In genomic region chr4:7802093-7802726, GRCh38 we compare ENCODE assay signal across 8 cellular contexts.
A peak's percentile ranks its signal among the peaks of the same experiment; 100 is the strongest.
DNase-seq lines count a peak whose midpoint lies in the region; ATAC-seq, FAIRE-seq and TF ChIP-seq lines count a peak whose summit lies in the region.

No MANE protein-coding gene starts in this region.

- TF ChIP-seq CTCF in A549 (IDR thresholded peaks at IDR 0.05) (peak; percentile 65), activated B cell treated with CpG ODN at 0.5 μM for 24 hours (IDR thresholded peaks at IDR 0.05) (no peak), breast epithelium (IDR thresholded peaks at IDR 0.05) (peak; percentile 43 to 89 (median 85)), keratinocyte (optimal IDR thresholded peaks at IDR 0.05 in 1 of 3, IDR thresholded peaks at IDR 0.05 in 1 of 3, conservative IDR thresholded peaks at IDR 0.05 in 1 of 3; ENCODE audit: extremely low read depth in 1 of 3, insufficient read depth in 2 of 3, low read length in 3 of 3) (peak; percentile 81 to 96 (median 92))

- WGBS in A549 (ENCODE audit: missing lambda C conversion rate) = 25% methylated on average over 6 of the region's 6 CpGs

- H3K4me1 ChIP-seq in A549 = peaks cover 45% of the 10 kb centered on the region
- peaks cover 0 to 22% of the 10 kb centered on the region in 2 donors for H3K4me1 ChIP-seq in breast epithelium
- peaks cover 5% of the 10 kb centered on the region for H3K4me1 ChIP-seq in keratinocyte (ENCODE audit: control insufficient read depth, extremely low read depth, insufficient read depth, low read length)

- no peaks in the 10 kb centered on the region for H3K4me1 Mint-ChIP-seq in activated B cell treated with CpG ODN at 0.5 μM for 24 hours

- no peaks in the 10 kb centered on the region for H3K9me3 ChIP-seq in A549
- no peaks in the 10 kb centered on the region for H3K9me3 ChIP-seq in breast epithelium
- H3K9me3 ChIP-seq in keratinocyte (ENCODE audit: control insufficient read depth, low read depth, low read length) = peaks cover under 1% of the 10 kb centered on the region

- H3K36me3 Mint-ChIP-seq in activated B cell treated with CpG ODN at 0.5 μM for 24 hours (ENCODE audit: low read depth) = no peaks in the 10 kb centered on the region

- POLR2A ChIA-PET in A549 (lab: Yijun Ruan, JAX) (no interaction called here), activated B cell treated with CpG ODN at 0.5 μM for 24 hours (lab: Charles Lee) (no interaction called here)

- dilution Hi-C loops in keratinocyte (cut with MboI; ENCODE audit: extremely low pct_ligation_motif_present, low sequenced_read_pairs) = no loop called here

- ATAC-seq in A549 (peak; percentile 25 to 54; a peak in 3 of 6 replicates), GM18498 (IDR thresholded peaks at IDR 0.05; ENCODE audit: unreplicated experiment) (peak; percentile 95), HG02973 (IDR thresholded peaks at IDR 0.05; ENCODE audit: unreplicated experiment) (peak; percentile 79), activated B cell treated with CpG ODN at 0.5 μM for 24 hours (ENCODE audit: low read depth) (peak; percentile 85)

- H3K27ac Mint-ChIP-seq in activated B cell treated with CpG ODN at 0.5 μM for 24 hours = no peak overlapping the region

- H3K27ac ChIP-seq in A549 (peak overlapping the region; percentile 60 to 91; a peak in 5 of 6 replicates), breast epithelium (no peak overlapping the region), keratinocyte (ENCODE audit: control insufficient read depth, insufficient read depth, low read length) (no peak overlapping the region)

- DNase-seq in A549 (ENCODE audit: low read depth in 1 of 2, low spot score in 1 of 2) (peak; percentile 64 to 77), NCI-H2107 treated with DMSO at 0.1 percent for 48 hours (lab: John Stamatoyannopoulos, UW; ENCODE audit: unreplicated experiment) (peak; percentile 23), activated B cell treated with CpG ODN at 0.5 μM for 24 hours (no peak), breast epithelium (ENCODE audit: low spot score in 2 of 2) (peak; percentile 74 to 77), keratinocyte (ENCODE audit: low read depth, low spot score) (peak; percentile 52)
- DNase-seq in stimulated activated CD4-positive, alpha-beta T cell treated with anti-CD3 and anti-CD28 coated beads, Interleukin-2, amount 100 ng/mL, for 24 hours = peak; percentile 86 to 88

- intact Hi-C loops in activated B cell treated with CpG ODN at 0.5 μM for 24 hours (cut with micrococcal nuclease) (loop anchor here (1.0 to 5.0 kb wide), 4 partner anchors 41 to 1117 kb away; no protein-coding TSS in a partner anchor), breast epithelium (cut with DNase I; ENCODE audit: low total_unique reads) (loop anchor here (10.0 kb wide), 1 partner anchor 727 kb away; no protein-coding TSS in a partner anchor)

- H4K20me1 ChIP-seq in keratinocyte (ENCODE audit: control insufficient read depth, extremely low read depth, insufficient read depth, low read length) = no peaks in the 10 kb centered on the region

- no peak overlapping the region for H3K4me3 Mint-ChIP-seq in activated B cell treated with CpG ODN at 0.5 μM for 24 hours

- H3K36me3 ChIP-seq in breast epithelium = no peaks in the 10 kb centered on the region
- peaks cover 23 to 36% of the 10 kb centered on the region in 2 experiments for H3K36me3 ChIP-seq in keratinocyte (ENCODE audit: control insufficient read depth in 2 of 2, extremely low read depth in 1 of 2, insufficient read depth in 2 of 2, low read length in 2 of 2)

- H3K9ac ChIP-seq in keratinocyte (ENCODE audit: control insufficient read depth, extremely low read depth, insufficient read depth, low read length) = no peak overlapping the region

- FAIRE-seq in A549 (lab: Jason Lieb, UNC) (no peak), keratinocyte (lab: Jason Lieb, UNC) (peak; percentile 82)

- CTCF ChIA-PET in A549 (lab: Yijun Ruan, JAX) (interaction anchor here (0.6 to 10.0 kb wide), 23 partner anchors 12 to 194 kb away, joined by 3 to 94 read pairs (median 6); partner anchors contain the start of gene AFAP1), activated B cell treated with CpG ODN at 0.5 μM for 24 hours (lab: Charles Lee) (interaction anchor here (0.7 to 3.6 kb wide), 13 partner anchors 9 to 1116 kb away, joined by 3 to 29 read pairs (median 4); partner anchors contain the start of gene SH3TC1)

- H2AFZ ChIP-seq in keratinocyte (ENCODE audit: control insufficient read depth, low read length) = no peak overlapping the region

- no peaks in the 10 kb centered on the region for H3K79me2 ChIP-seq in keratinocyte (ENCODE audit: control insufficient read depth, insufficient read depth, low read length)

- no peaks in the 10 kb centered on the region for H3K27me3 ChIP-seq in breast epithelium
- H3K27me3 ChIP-seq in keratinocyte (ENCODE audit: control insufficient read depth, extremely low read depth, insufficient read depth, low read length) = no peaks in the 10 kb centered on the region

- no peak for TF ChIP-seq EP300 in A549 (IDR thresholded peaks at IDR 0.05)

- TF ChIP-seq RAD21 in A549 (conservative IDR thresholded peaks at IDR 0.05 in 1 of 2, IDR thresholded peaks at IDR 0.05 in 1 of 2) = peak; percentile 62

- H3K9me3 Mint-ChIP-seq in activated B cell treated with CpG ODN at 0.5 μM for 24 hours = no peaks in the 10 kb centered on the region

- peaks cover 20% of the 10 kb centered on the region for H3K27me3 Mint-ChIP-seq in activated B cell treated with CpG ODN at 0.5 μM for 24 hours

- TF ChIP-seq POLR2A in A549 (IDR thresholded peaks at IDR 0.05; ENCODE audit: low read length) (no peak), breast epithelium (IDR thresholded peaks at IDR 0.05) (no peak)

- no peaks in the 10 kb centered on the region for H3K9me1 ChIP-seq in keratinocyte (ENCODE audit: control insufficient read depth, extremely low read depth, insufficient read depth, low read length)

- no peak overlapping the region for H3K4me2 ChIP-seq in A549
- H3K4me2 ChIP-seq in keratinocyte (ENCODE audit: control insufficient read depth, extremely low read depth, insufficient read depth, low read depth, low read length) = no peak overlapping the region

- no peak overlapping the region for H3K4me3 ChIP-seq in A549
- H3K4me3 ChIP-seq in breast epithelium = no peak overlapping the region
- H3K4me3 ChIP-seq in keratinocyte (ENCODE audit: control insufficient read depth in 2 of 3, extremely low read depth in 1 of 3, insufficient read depth in 2 of 3, low read depth in 1 of 3, low read length in 3 of 3) = no peak overlapping the region

TF ChIP-seq in A549, 52 proteins besides CTCF, POLR2A, EP300 and RAD21:
- TF ChIP-seq ESRRA (IDR thresholded peaks at IDR 0.05; ENCODE audit: borderline replicate concordance, low read length) = no peak
- peak; percentile 48 for TF ChIP-seq SMC3 (IDR thresholded peaks at IDR 0.05)

Comparison
In these comparisons a context has a peak if more than half of its experiments do, and no peak if none do; other contexts are left out.
1. ATAC-seq: peak in every context shown above with its lines; median percentile 95 in GM18498; 85 in activated B cell treated with CpG ODN at 0.5 μM for 24 hours; 79 in HG02973; 40 in A549.
2. H3K27ac ChIP-seq: peak in A549 (2 of 2); none in breast epithelium (0 of 2) and keratinocyte (single experiment).